ENCODE assay signal across 1 cellular context in the genomic region with DNA sequence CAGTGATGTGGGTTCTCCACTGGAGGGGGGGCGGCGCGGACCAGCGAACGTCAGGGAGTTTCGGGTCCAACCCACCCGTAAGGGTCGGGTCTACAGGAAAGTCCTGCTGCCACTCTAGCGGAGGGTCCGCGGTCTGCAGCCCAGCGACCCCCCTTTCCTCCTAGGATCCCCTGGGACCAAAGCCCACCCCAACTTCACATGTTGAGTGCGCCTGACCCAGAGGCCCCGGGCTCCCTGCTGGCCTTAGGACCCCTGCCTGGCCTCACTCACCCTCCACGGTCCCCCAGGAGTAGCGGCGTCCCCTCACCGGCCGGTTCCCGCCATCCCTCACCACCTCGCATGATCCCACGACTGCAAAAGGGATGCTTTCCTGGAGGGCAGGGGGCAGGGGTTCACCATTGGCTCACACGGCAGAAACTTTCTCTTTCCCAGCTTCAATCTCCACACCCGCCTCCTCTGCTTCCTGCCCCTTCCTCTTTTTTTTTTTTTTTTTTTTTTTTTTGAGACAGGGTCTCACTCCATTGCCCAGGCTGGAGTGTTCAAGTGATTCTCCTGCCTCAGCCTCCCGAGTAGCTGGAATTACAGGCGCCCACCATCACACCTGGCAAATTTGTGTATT.
A peak's percentile ranks its signal among the peaks of the same experiment; 100 is the strongest.
TF ChIP-seq lines count a peak whose summit lies in the region.

No MANE protein-coding gene starts in this region.

TF ChIP-seq in K562, 482 proteins besides CTCF, POLR2A, EP300 and RAD21:
- 0 out of 2 replicates have a peak, but pooled peaks have one; percentile 9 for TF ChIP-seq ZNF431 (CRISPR knock-in tag; IDR thresholded peaks at IDR 0.05)
- TF ChIP-seq MYC (IDR thresholded peaks at IDR 0.05; ENCODE audit: low read depth, low read length): no peak
- 0 out of 2 replicates have a peak, but pooled peaks have one; percentile 38 for TF ChIP-seq MYC (CRISPR knock-in tag; IDR thresholded peaks at IDR 0.05; ENCODE audit: borderline replicate concordance, low read depth)
- TF ChIP-seq, protein P1, sequence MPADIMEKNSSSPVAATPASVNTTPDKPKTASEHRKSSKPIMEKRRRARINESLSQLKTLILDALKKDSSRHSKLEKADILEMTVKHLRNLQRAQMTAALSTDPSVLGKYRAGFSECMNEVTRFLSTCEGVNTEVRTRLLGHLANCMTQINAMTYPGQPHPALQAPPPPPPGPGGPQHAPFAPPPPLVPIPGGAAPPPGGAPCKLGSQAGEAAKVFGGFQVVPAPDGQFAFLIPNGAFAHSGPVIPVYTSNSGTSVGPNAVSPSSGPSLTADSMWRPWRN (IDR thresholded peaks at IDR 0.05; ENCODE audit: low read depth): no peak
- TF ChIP-seq ZC3H4 (CRISPR knock-in tag; IDR thresholded peaks at IDR 0.05; ENCODE audit: borderline replicate concordance): 0 out of 2 replicates have a peak, but pooled peaks have one; percentile 39
- TF ChIP-seq SPI1 (IDR thresholded peaks at IDR 0.05; ENCODE audit: borderline replicate concordance, low read depth, low read length): 0 out of 2 replicates have a peak, but pooled peaks have one; percentile 30
- TF ChIP-seq MBD2 (IDR thresholded peaks at IDR 0.05; ENCODE audit: borderline replicate concordance, low read depth): peak; percentile 33; the same call in 1 of the 2 replicates
- TF ChIP-seq KDM5B (IDR thresholded peaks at IDR 0.05; ENCODE audit: insufficient replicate concordance, low read depth, low read length): peak; percentile 9
- no peak for TF ChIP-seq ZBTB12 (CRISPR knock-in tag; IDR thresholded peaks at IDR 0.05)
- no peak for TF ChIP-seq ZNF584 (CRISPR knock-in tag; IDR thresholded peaks at IDR 0.05; ENCODE audit: low read depth)
- 0 out of 4 replicates have a peak, but pooled peaks of 1 of the 2 experiments have one; percentile 11 for TF ChIP-seq FOXA3 (CRISPR knock-in tag; conservative IDR thresholded peaks at IDR 0.05 in 1 of 2, IDR thresholded peaks at IDR 0.05 in 1 of 2)
- no peak for TF ChIP-seq MAFF (IDR thresholded peaks at IDR 0.05; ENCODE audit: low read length)
- 0 out of 2 replicates have a peak, but pooled peaks have one; percentile 72 for TF ChIP-seq ERF (CRISPR knock-in tag; IDR thresholded peaks at IDR 0.05)
- TF ChIP-seq ZC3H11A (IDR thresholded peaks at IDR 0.05; ENCODE audit: low read depth, low read length): no peak
- TF ChIP-seq NR3C1 (CRISPR knock-in tag; IDR thresholded peaks at IDR 0.05): no peak
- TF ChIP-seq CREM (IDR thresholded peaks at IDR 0.05; ENCODE audit: low read depth): 0 out of 2 replicates have a peak, but pooled peaks have one; percentile 1
